In genomic region chr16:57019746-57020145, GRCh38 we compare ENCODE assay signal across 26 cellular contexts. TPM values are rescaled to one million over a fixed set of nuclear protein-coding genes. Genes with fewer than 3 reads are reported as not detected.
DNase-seq lines count a peak whose midpoint lies in the region; ATAC-seq, FAIRE-seq and TF ChIP-seq lines count a peak whose summit lies in the region.
"Had no signal": no experiment of that assay in that cellular context is flagged by ENCODE, and none has a peak within 500 bp of the region (broad histone marks: within the 10 kb centered on the region; RNA-seq: fewer than 3 reads in every experiment).

No MANE protein-coding gene starts in this region.

- H2AFZ ChIP-seq in IMR-90 (replicated peaks; ENCODE audit: low read length, poor library complexity) (no peak overlapping the region), PC-3 (ENCODE audit: low read length) (no peak overlapping the region)

- H3K27me3 ChIP-seq in IMR-90 (ENCODE audit: control insufficient read depth, insufficient read depth, low read length) (no peaks in the 10 kb centered on the region), PC-3 (ENCODE audit: low read length) (no peaks in the 10 kb centered on the region)
- H3K27me3 ChIP-seq: neutrophil, SJSA1, upper lobe of left lung had no signal

- H2AK9ac ChIP-seq in IMR-90 (replicated peaks; ENCODE audit: low read depth, low read length, poor library complexity): peak overlapping the region; percentile 42

- H3K4ac ChIP-seq in IMR-90 (ENCODE audit: low read depth, low read length): no peak overlapping the region

- no peak for TF ChIP-seq RAD21 in IMR-90 (IDR thresholded peaks at IDR 0.05; ENCODE audit: low read length)

- no peak overlapping the region for H3K9ac ChIP-seq in IMR-90 (ENCODE audit: low read depth, low read length)
- H3K9ac ChIP-seq in PC-3 (ENCODE audit: low read length): no peak overlapping the region

- H3K9me3 Mint-ChIP-seq in activated naive CD4-positive, alpha-beta T cell treated with anti-CD3 and anti-CD28 coated beads, Interleukin-2, amount 50 U/mL, for 24 hours: no peaks in the 10 kb centered on the region
- no peaks in the 10 kb centered on the region for H3K9me3 Mint-ChIP-seq in effector memory CD8-positive, alpha-beta T cell
- no peaks in the 10 kb centered on the region for H3K9me3 Mint-ChIP-seq in stimulated activated memory B cell treated with anti-CD40 and anti-IgM and Interleukin-4, amounts not matched to agents 10 μg/mL and 1 μg/mL and 100 μg/mL, for 72 hours

- H2BK120ac ChIP-seq in IMR-90 (ENCODE audit: low read depth, low read length): no peak overlapping the region

- no peak overlapping the region for H2BK20ac ChIP-seq in IMR-90 (ENCODE audit: low read depth, low read length)

- no peak for TF ChIP-seq POLR2A in IMR-90 (IDR thresholded peaks at IDR 0.05; ENCODE audit: low read depth, low read length)

- in situ Hi-C loops in IMR-90 (cut with MboI; ENCODE audit: low sequenced_read_pairs): no loop called here

- H3K9me3 ChIP-seq in IMR-90 (ENCODE audit: control insufficient read depth, insufficient read depth, low read length): peaks cover 2% of the 10 kb centered on the region; the same call in 1 of the 2 replicates
- no peaks in the 10 kb centered on the region for H3K9me3 ChIP-seq in PC-3 (ENCODE audit: low read length)
- H3K9me3 ChIP-seq: lower lobe of right lung, neutrophil, SJSA1, upper lobe of left lung had no signal

- H4K8ac ChIP-seq in IMR-90 (ENCODE audit: low read depth in 2 of 2, low read length in 2 of 2): no peak overlapping the region

- POLR2A ChIA-PET in IMR-90 (lab: Charles Lee; ENCODE audit: unreplicated experiment): no interaction called here
- POLR2A ChIA-PET in PC-3 (lab: Charles Lee; ENCODE audit: unreplicated experiment): no interaction called here

- H3K4me3 Mint-ChIP-seq in activated naive CD4-positive, alpha-beta T cell treated with anti-CD3 and anti-CD28 coated beads, Interleukin-2, amount 50 U/mL, for 24 hours: no peak overlapping the region
- no peak overlapping the region for H3K4me3 Mint-ChIP-seq in effector memory CD8-positive, alpha-beta T cell
- H3K4me3 Mint-ChIP-seq in stimulated activated memory B cell treated with anti-CD40 and anti-IgM and Interleukin-4, amounts not matched to agents 10 μg/mL and 1 μg/mL and 100 μg/mL, for 72 hours: no peak overlapping the region

- 70% methylated on average over 1 of the region's 2 CpGs; no CpG with 5 or more reads in 1 of the 2 experiments for WGBS in IMR-90 (ENCODE audit: extremely low coverage in 2 of 2, insufficient read length in 1 of 2), 2 experiments

- H3K9me2 ChIP-seq in PC-3 (replicated peaks; ENCODE audit: low read length): no peaks in the 10 kb centered on the region

- CTCF ChIA-PET in IMR-90 (lab: Yijun Ruan, JAX): no interaction called here
- CTCF ChIA-PET in PC-3 (lab: Charles Lee): interaction anchor here (0.5 kb wide), 1 partner anchor 175 kb away, joined by 3 read pairs; no protein-coding TSS in a partner anchor

- H3K27ac ChIP-seq in IMR-90 (ENCODE audit: insufficient read depth, low read length): no peak overlapping the region
- no peak overlapping the region for H3K27ac ChIP-seq in PC-3 (ENCODE audit: low read length)
- H3K27ac ChIP-seq: C4-2B, lower lobe of right lung, neutrophil, SJSA1, skin epidermis had no signal

- FAIRE-seq in urothelium cell line (lab: Jason Lieb, UNC): no peak
- FAIRE-seq: astrocyte had no signal

- H4K91ac ChIP-seq in IMR-90 (ENCODE audit: insufficient read depth, low read depth, low read length): no peak overlapping the region

- no peak overlapping the region for H3K56ac ChIP-seq in IMR-90 (ENCODE audit: extremely low read depth, insufficient read depth, low read length)

- peaks cover 91% of the 10 kb centered on the region for H3K4me1 Mint-ChIP-seq in activated naive CD4-positive, alpha-beta T cell treated with anti-CD3 and anti-CD28 coated beads, Interleukin-2, amount 50 U/mL, for 24 hours
- peaks cover 69 to 84% of the 10 kb centered on the region in 2 donors for H3K4me1 Mint-ChIP-seq in effector memory CD8-positive, alpha-beta T cell (ENCODE audit: low read depth in 2 of 2)
- peaks cover 86% of the 10 kb centered on the region for H3K4me1 Mint-ChIP-seq in stimulated activated memory B cell treated with anti-CD40 and anti-IgM and Interleukin-4, amounts not matched to agents 10 μg/mL and 1 μg/mL and 100 μg/mL, for 72 hours

- H3K4me3 ChIP-seq in IMR-90 (ENCODE audit: insufficient read depth, low read depth, low read length) (no peak overlapping the region), PC-3 (ENCODE audit: low read length) (no peak overlapping the region)
- H3K4me3 ChIP-seq: lower lobe of right lung, SJSA1, skin epidermis, upper lobe of left lung had no signal

- H3K27me3 Mint-ChIP-seq in activated naive CD4-positive, alpha-beta T cell treated with anti-CD3 and anti-CD28 coated beads, Interleukin-2, amount 50 U/mL, for 24 hours: no peaks in the 10 kb centered on the region
- H3K27me3 Mint-ChIP-seq in effector memory CD8-positive, alpha-beta T cell: no peaks in the 10 kb centered on the region
- no peaks in the 10 kb centered on the region for H3K27me3 Mint-ChIP-seq in stimulated activated memory B cell treated with anti-CD40 and anti-IgM and Interleukin-4, amounts not matched to agents 10 μg/mL and 1 μg/mL and 100 μg/mL, for 72 hours

- no peaks in the 10 kb centered on the region for H3K79me2 ChIP-seq in PC-3 (ENCODE audit: low read length)

- TF ChIP-seq CTCF in IMR-90 (conservative IDR thresholded peaks at IDR 0.05; ENCODE audit: low read depth, low read length): no peak
- TF ChIP-seq CTCF in PC-3 (conservative IDR thresholded peaks at IDR 0.05; ENCODE audit: low read depth, low read length): no peak

- H2BK15ac ChIP-seq in IMR-90 (ENCODE audit: low read depth, low read length): no peak overlapping the region

- peak overlapping the region; percentile 53 for H3K27ac Mint-ChIP-seq in activated naive CD4-positive, alpha-beta T cell treated with anti-CD3 and anti-CD28 coated beads, Interleukin-2, amount 50 U/mL, for 24 hours
- H3K27ac Mint-ChIP-seq in effector memory CD8-positive, alpha-beta T cell: peak overlapping the region; percentile 50 to 92
- H3K27ac Mint-ChIP-seq in stimulated activated memory B cell treated with anti-CD40 and anti-IgM and Interleukin-4, amounts not matched to agents 10 μg/mL and 1 μg/mL and 100 μg/mL, for 72 hours: peak overlapping the region; percentile 82

- no peak for DNase-seq in activated naive CD4-positive, alpha-beta T cell treated with Interleukin-2 at 50 U/mL for 16 hours
- DNase-seq in IMR-90 (no peak), PC-3 (no peak), urothelium cell line (ENCODE audit: low spot score) (no peak)
- DNase-seq in effector memory CD8-positive, alpha-beta T cell: no peak
- DNase-seq: activated CD8-positive, alpha-beta memory T cell treated with anti-CD3 and anti-CD28 coated beads, Interleukin-2, amount 50 U/mL, for 4 hours; activated naive CD4-positive, alpha-beta T cell; caudate nucleus; dermis blood vessel endothelial cell; glutamatergic neuron; HCEC 1CT; lower lobe of right lung; NCI-H187 treated with DMSO at 0.1 percent for 48 hours; NCI-H526 treated with DMSO at 0.1 percent for 48 hours; stimulated activated CD4-positive, alpha-beta T cell treated with anti-CD3 and anti-CD28 coated beads, Interleukin-1b, Interleukin-23, amount 100 ng/mL, for 48 hours; substantia nigra; T-helper 2 cell; upper lobe of left lung had no signal

- H3K4me2 ChIP-seq in IMR-90 (ENCODE audit: low read depth, low read length) (no peak overlapping the region), PC-3 (ENCODE audit: low read length) (no peak overlapping the region)

- H4K20me1 ChIP-seq in IMR-90 (ENCODE audit: insufficient read depth, low read length) (no peaks in the 10 kb centered on the region), PC-3 (ENCODE audit: low read length) (no peaks in the 10 kb centered on the region)

- H3K4me1 ChIP-seq in IMR-90 (ENCODE audit: control insufficient read depth, insufficient read depth, low read length): no peaks in the 10 kb centered on the region
- no peaks in the 10 kb centered on the region for H3K4me1 ChIP-seq in PC-3 (ENCODE audit: insufficient read depth, low read length)
- H3K4me1 ChIP-seq: lower lobe of right lung had no signal

- peaks cover 39% of the 10 kb centered on the region for H3K36me3 ChIP-seq in IMR-90 (ENCODE audit: control insufficient read depth, insufficient read depth, low read length)
- H3K36me3 ChIP-seq in PC-3 (ENCODE audit: low read depth, low read length): no peaks in the 10 kb centered on the region

- no peak overlapping the region for H4K5ac ChIP-seq in IMR-90 (ENCODE audit: low read depth, low read length)

- H2AK5ac ChIP-seq in IMR-90 (ENCODE audit: low read depth, low read length): no peak overlapping the region

- dilution Hi-C loops in IMR-90 (cut with HindIII; ENCODE audit: low sequenced_read_pairs, unreplicated experiment): no loop called here

- intact Hi-C loops in IMR-90 (cut with micrococcal nuclease) (no loop called here), PC-3 (cut with micrococcal nuclease) (no loop called here)

- H3K36me3 Mint-ChIP-seq in activated naive CD4-positive, alpha-beta T cell treated with anti-CD3 and anti-CD28 coated beads, Interleukin-2, amount 50 U/mL, for 24 hours: peaks cover 45% of the 10 kb centered on the region
- H3K36me3 Mint-ChIP-seq in effector memory CD8-positive, alpha-beta T cell (ENCODE audit: insufficient read depth): peaks cover 86% of the 10 kb centered on the region
- peaks cover 95% of the 10 kb centered on the region for H3K36me3 Mint-ChIP-seq in stimulated activated memory B cell treated with anti-CD40 and anti-IgM and Interleukin-4, amounts not matched to agents 10 μg/mL and 1 μg/mL and 100 μg/mL, for 72 hours

- H3F3A ChIP-seq in PC-3 (ENCODE audit: low read length, unreplicated experiment): no peaks in the 10 kb centered on the region

- no peak for ATAC-seq in IMR-90 (ENCODE audit: low read depth)
- no peak for ATAC-seq in effector memory CD8-positive, alpha-beta T cell (replicated peaks)
- no peak for ATAC-seq in stimulated activated memory B cell treated with anti-CD40 and anti-IgM and Interleukin-4, amounts not matched to agents 10 μg/mL and 1 μg/mL and 100 μg/mL, for 72 hours
- no peak for ATAC-seq in PC-3
- ATAC-seq: lower lobe of right lung had no signal

- no TSS peak for BruUV-seq in IMR-90 (replicated peaks; lab: Mats Ljungman, UMichigan)
- no TSS peak for BruUV-seq in PC-3 (replicated peaks; lab: Mats Ljungman, UMichigan)

- no peak overlapping the region for H3K23ac ChIP-seq in IMR-90 (ENCODE audit: low read depth, low read length)

- no peak overlapping the region for H2BK5ac ChIP-seq in IMR-90 (ENCODE audit: low read depth, low read length, poor library complexity, severe bottlenecking)

- H3K9me1 ChIP-seq in IMR-90 (ENCODE audit: insufficient read depth, low read length): peaks cover 16% of the 10 kb centered on the region

- no peak overlapping the region for H3K18ac ChIP-seq in IMR-90 (ENCODE audit: low read depth, low read length)

- peaks cover 10 to 36% of the 10 kb centered on the region in 2 experiments; a peak in 3 of 4 replicates for H3K79me1 ChIP-seq in IMR-90 (ENCODE audit: low read depth in 1 of 2, low read length in 2 of 2)

- no peak overlapping the region for H3K14ac ChIP-seq in IMR-90 (replicated peaks; ENCODE audit: low read depth, low read length)

RNA-seq across cellular contexts. Expression of gene NLRC5, which starts 30.4 kb away (rescaled TPM):
- total RNA-seq in IMR-90 (2012; rRNA removed): 5.3 and 9.1 TPM in 2 replicates
- 14.9 and 15.8 TPM in 2 replicates for polyA plus RNA-seq in IMR-90 (2012; rRNA removed)
- polyA plus RNA-seq in IMR-90 (2012; cell fraction: cytosol; rRNA removed): 6.1 and 7.0 TPM in 2 replicates
- polyA plus RNA-seq in IMR-90 (2012; cell fraction: nucleus; rRNA removed; ENCODE audit: low replicate concordance): 69.7 and 95.5 TPM in 2 replicates
- total RNA-seq in PC-3 (2014; rRNA removed): 0.98 and 4.4 TPM in 2 replicates

RNA-seq across cellular contexts. Expression of gene CETP, which starts 58.0 kb away (rescaled TPM):
- total RNA-seq in IMR-90 (2012; rRNA removed) (not detected in 2 replicates), PC-3 (2014; rRNA removed) (not detected in 2 replicates)
- not detected in 2 replicates for polyA plus RNA-seq in IMR-90 (2012; rRNA removed)
- polyA plus RNA-seq in IMR-90 (2012; cell fraction: cytosol; rRNA removed): not detected in 2 replicates
- 0.07 and 0.18 TPM in 2 replicates for polyA plus RNA-seq in IMR-90 (2012; cell fraction: nucleus; rRNA removed; ENCODE audit: low replicate concordance)
- total RNA-seq: astrocyte, kidney epithelial cell had no signal
